Comparison of ENCODE assay signal across 10 cellular contexts in genomic region chr7:9488555-9488954, GRCh38.
DNase-seq lines count a peak whose midpoint lies in the region; ATAC-seq and TF ChIP-seq lines count a peak whose summit lies in the region.
"Had no signal": no experiment of that assay in that cellular context is flagged by ENCODE, and none has a peak within 500 bp of the region (broad histone marks: within the 10 kb centered on the region; RNA-seq: fewer than 3 reads in every experiment).

No MANE protein-coding gene starts in this region.

- no peak overlapping the region for H3K27ac ChIP-seq in upper lobe of right lung
- H3K27ac ChIP-seq in OCI-LY7 (ENCODE audit: low read depth, low read length, poor library complexity, severe bottlenecking), result no peak overlapping the region

- TF ChIP-seq CTCF in upper lobe of right lung (IDR thresholded peaks at IDR 0.05), result no peak
- TF ChIP-seq CTCF in nephron progenitor cell (IDR thresholded peaks at IDR 0.05), result no peak
- no peak for TF ChIP-seq CTCF in lower leg skin (IDR thresholded peaks at IDR 0.05)
- no peak for TF ChIP-seq CTCF in OCI-LY7 (conservative IDR thresholded peaks at IDR 0.05; ENCODE audit: low read length)

- peaks cover 4% of the 10 kb centered on the region for H3K9me3 Mint-ChIP-seq in nephron progenitor cell

- POLR2A ChIA-PET in OCI-LY7 (lab: Charles Lee), result no interaction called here

- no peak overlapping the region for H3K4me2 ChIP-seq in OCI-LY7 (ENCODE audit: low read length)

- no peaks in the 10 kb centered on the region for H3K27me3 Mint-ChIP-seq in nephron progenitor cell (ENCODE audit: low read depth, poor library complexity)
- H3K27me3 Mint-ChIP-seq: activated CD8-positive, alpha-beta memory T cell treated with anti-CD3 and anti-CD28 coated beads, Interleukin-2, amount 10 ng/mL, durations not matched to agents 7 days and 5 days had no signal

- DNase-seq in GM04503 (ENCODE audit: low read depth) (peak; percentile 20), HT1080 (ENCODE audit: low read depth) (peak; percentile 90), astrocyte of the hippocampus (ENCODE audit: low read depth, low spot score) (peak; percentile 81), lung microvascular endothelial cell (ENCODE audit: low read depth in 2 of 2) (peak; percentile 2 to 55), upper lobe of right lung (no peak), nephron progenitor cell (no peak), lower leg skin (ENCODE audit: low spot score in 2 of 2) (no peak), OCI-LY7 (ENCODE audit: low spot score) (no peak)
- DNase-seq: activated CD8-positive, alpha-beta memory T cell treated with anti-CD3 and anti-CD28 coated beads, Interleukin-2, amount 10 ng/mL, durations not matched to agents 7 days and 5 days; cerebellar nuclear complex had no signal

- no peaks in the 10 kb centered on the region for H3K36me3 Mint-ChIP-seq in nephron progenitor cell (ENCODE audit: low read depth)
- H3K36me3 Mint-ChIP-seq: activated CD8-positive, alpha-beta memory T cell treated with anti-CD3 and anti-CD28 coated beads, Interleukin-2, amount 10 ng/mL, durations not matched to agents 7 days and 5 days had no signal

- H3K4me3 ChIP-seq in upper lobe of right lung (no peak overlapping the region), lower leg skin (ENCODE audit: low read depth, poor library complexity, severe bottlenecking) (no peak overlapping the region), OCI-LY7 (ENCODE audit: low read depth, low read length, poor library complexity, severe bottlenecking) (no peak overlapping the region)

- no peak for TF ChIP-seq POLR2A in lower leg skin (IDR thresholded peaks at IDR 0.05)

- ATAC-seq in upper lobe of right lung, result no peak
- ATAC-seq: activated CD8-positive, alpha-beta memory T cell treated with anti-CD3 and anti-CD28 coated beads, Interleukin-2, amount 10 ng/mL, durations not matched to agents 7 days and 5 days had no signal

- no peak overlapping the region for H2AFZ ChIP-seq in OCI-LY7 (ENCODE audit: low read length)

- no peak overlapping the region for H3K4me3 Mint-ChIP-seq in nephron progenitor cell
- H3K4me3 Mint-ChIP-seq: activated CD8-positive, alpha-beta memory T cell treated with anti-CD3 and anti-CD28 coated beads, Interleukin-2, amount 10 ng/mL, durations not matched to agents 7 days and 5 days had no signal

- no peaks in the 10 kb centered on the region for H4K20me1 ChIP-seq in OCI-LY7 (ENCODE audit: insufficient read depth, low read length)

- intact Hi-C loops in upper lobe of right lung (cut with DNase I) (no loop called here), lower leg skin (cut with DNase I; ENCODE audit: low total_unique reads) (loop anchor here (5.0 kb wide), 1 partner anchor 1989 kb away; no protein-coding TSS in a partner anchor), OCI-LY7 (cut with micrococcal nuclease; ENCODE audit: unreplicated experiment) (no loop called here)

- H3K4me1 ChIP-seq in upper lobe of right lung (no peaks in the 10 kb centered on the region), OCI-LY7 (ENCODE audit: insufficient read depth, low read length, poor library complexity, severe bottlenecking) (no peaks in the 10 kb centered on the region)

- H3K9me3 ChIP-seq in upper lobe of right lung (no peaks in the 10 kb centered on the region), OCI-LY7 (ENCODE audit: low read length) (no peaks in the 10 kb centered on the region)

- no peak overlapping the region for H3K27ac Mint-ChIP-seq in nephron progenitor cell
- H3K27ac Mint-ChIP-seq: activated CD8-positive, alpha-beta memory T cell treated with anti-CD3 and anti-CD28 coated beads, Interleukin-2, amount 10 ng/mL, durations not matched to agents 7 days and 5 days had no signal

- CTCF ChIA-PET in OCI-LY7 (lab: Charles Lee; ENCODE audit: unreplicated experiment), result no interaction called here

- H3K79me2 ChIP-seq in OCI-LY7 (ENCODE audit: insufficient read depth, low read depth, low read length), result no peaks in the 10 kb centered on the region

- no peaks in the 10 kb centered on the region for H3K4me1 Mint-ChIP-seq in nephron progenitor cell
- H3K4me1 Mint-ChIP-seq: activated CD8-positive, alpha-beta memory T cell treated with anti-CD3 and anti-CD28 coated beads, Interleukin-2, amount 10 ng/mL, durations not matched to agents 7 days and 5 days had no signal

- no peaks in the 10 kb centered on the region for H3K9me2 ChIP-seq in OCI-LY7 (ENCODE audit: insufficient read depth, low read length)

- no peaks in the 10 kb centered on the region for H3K36me3 ChIP-seq in upper lobe of right lung
- H3K36me3 ChIP-seq in OCI-LY7 (ENCODE audit: insufficient read depth, low read length), result no peaks in the 10 kb centered on the region

- H3K27me3 ChIP-seq in upper lobe of right lung, result no peaks in the 10 kb centered on the region

- BruUV-seq in OCI-LY7 (replicated peaks; lab: Mats Ljungman, UMichigan), result no TSS peak

Comparison
In these comparisons a context has a peak if more than half of its experiments do, and no peak if none do; other contexts are left out.
1. DNase-seq: peak in GM04503 (single experiment), HT1080 (single experiment), astrocyte of the hippocampus (single experiment) and lung microvascular endothelial cell (2 of 2); none in upper lobe of right lung (single experiment), nephron progenitor cell (single experiment), lower leg skin (0 of 2) and OCI-LY7 (single experiment).